ENCODE assay signal across 1 cellular context in the genomic region with DNA sequence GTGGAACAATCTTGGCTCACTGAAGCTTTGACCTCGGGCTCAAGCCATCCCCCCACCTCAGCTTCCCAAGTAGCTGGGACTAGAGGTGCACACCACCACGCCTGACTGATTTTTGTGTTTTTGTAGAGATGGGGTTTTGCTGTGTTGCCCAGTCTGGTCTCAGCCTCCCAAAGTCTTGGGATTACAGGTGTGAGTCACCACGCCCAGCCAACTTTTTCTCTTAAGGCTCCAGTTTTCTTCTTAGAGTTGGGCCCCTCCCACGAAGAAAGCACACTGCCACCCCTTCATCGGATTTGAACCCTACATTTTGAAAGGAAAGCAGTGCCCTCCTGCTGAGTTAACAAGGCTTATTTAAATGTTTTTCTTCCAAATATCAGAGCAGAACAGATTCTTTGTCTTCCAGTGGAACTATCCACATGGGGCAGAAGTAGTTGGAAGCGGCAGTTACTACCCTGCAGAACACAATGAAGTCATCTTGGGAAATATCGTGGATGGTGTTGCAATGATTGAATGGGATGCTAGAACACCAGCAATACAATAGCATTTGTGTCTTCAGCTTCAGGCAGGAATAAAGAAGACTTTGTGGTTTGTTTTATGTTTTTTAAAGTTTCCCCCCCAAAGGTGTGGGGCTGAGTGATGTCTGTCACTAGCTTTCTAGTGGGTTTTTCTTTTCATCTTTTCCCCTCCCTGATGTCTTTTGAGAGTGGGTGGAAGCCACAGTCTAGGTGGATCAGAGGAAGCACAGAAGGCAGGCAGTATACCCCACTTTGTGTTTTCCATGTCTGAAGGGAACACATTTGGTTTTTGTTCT.
TF ChIP-seq lines count a peak whose summit lies in the region.

No MANE protein-coding gene starts in this region.

TF ChIP-seq in HepG2, 621 proteins besides CTCF, POLR2A, EP300 and RAD21 (continues in another document):
- TF ChIP-seq ASH2L (IDR thresholded peaks at IDR 0.05; ENCODE audit: insufficient read length, low read depth, low read length) (peak; percentile 21), IRF2 (CRISPR knock-in tag; IDR thresholded peaks at IDR 0.05) (peak; percentile 37; the same call in 1 of the 2 replicates), GATAD2A (CRISPR knock-in tag; IDR thresholded peaks at IDR 0.05) (peak; percentile 85), FOXA1 (IDR thresholded peaks at IDR 0.05) (no peak), FOXA1 (CRISPR knock-in tag; IDR thresholded peaks at IDR 0.05) (0 out of 2 replicates have a peak, but pooled peaks have one; percentile 9), ATF3 (CRISPR knock-in tag; IDR thresholded peaks at IDR 0.05) (0 out of 2 replicates have a peak, but pooled peaks have one; percentile 27), NCOA2 (CRISPR knock-in tag; IDR thresholded peaks at IDR 0.05) (peak; percentile 68), SSRP1 (CRISPR knock-in tag; IDR thresholded peaks at IDR 0.05) (0 out of 2 replicates have a peak, but pooled peaks have one; percentile 24), ZGPAT (CRISPR knock-in tag; IDR thresholded peaks at IDR 0.05) (peak; percentile 28; the same call in 1 of the 2 replicates), CAMTA2 (CRISPR knock-in tag; IDR thresholded peaks at IDR 0.05; ENCODE audit: borderline replicate concordance) (no peak), RXRB (CRISPR knock-in tag; IDR thresholded peaks at IDR 0.05; ENCODE audit: borderline replicate concordance) (peak; percentile 29; the same call in 1 of the 2 replicates), IRF1 (CRISPR knock-in tag; IDR thresholded peaks at IDR 0.05; ENCODE audit: low read depth) (no peak), ZNF672 (CRISPR knock-in tag; IDR thresholded peaks at IDR 0.05) (no peak), SMAD1 (CRISPR knock-in tag; IDR thresholded peaks at IDR 0.05; ENCODE audit: borderline replicate concordance, low read depth) (no peak), BCL6 (CRISPR knock-in tag; IDR thresholded peaks at IDR 0.05) (peak; percentile 74), CEBPB (IDR thresholded peaks at IDR 0.05; ENCODE audit: borderline replicate concordance, low read depth, low read length) (peak; percentile 98), SAP130 (CRISPR knock-in tag; IDR thresholded peaks at IDR 0.05; ENCODE audit: low read depth) (peak; percentile 45; the same call in 1 of the 2 replicates), CBFB (CRISPR knock-in tag; IDR thresholded peaks at IDR 0.05) (0 out of 2 replicates have a peak, but pooled peaks have one; percentile 39), KLF12 (CRISPR knock-in tag; IDR thresholded peaks at IDR 0.05; ENCODE audit: borderline replicate concordance) (no peak), CEBPG (CRISPR knock-in tag; IDR thresholded peaks at IDR 0.05) (peak; percentile 96), HNRNPUL1 (IDR thresholded peaks at IDR 0.05; ENCODE audit: low read depth, low read length) (no peak), TGIF2 (CRISPR knock-in tag; IDR thresholded peaks at IDR 0.05) (0 out of 2 replicates have a peak, but pooled peaks have one; percentile 11), POGZ (CRISPR knock-in tag; IDR thresholded peaks at IDR 0.05) (no peak), TCF7L2 (IDR thresholded peaks at IDR 0.05; ENCODE audit: low read depth, low read length) (peak; percentile 39; the same call in 1 of the 2 replicates), ZNF644 (CRISPR knock-in tag; IDR thresholded peaks at IDR 0.05; ENCODE audit: low read depth) (peak; percentile 37; the same call in 1 of the 2 replicates), SMC3 (IDR thresholded peaks at IDR 0.05; ENCODE audit: low read length) (0 out of 2 replicates have a peak, but pooled peaks have one; percentile 28), SKI (IDR thresholded peaks at IDR 0.05; ENCODE audit: partially characterized antibody) (peak; percentile 11), KLF11 (CRISPR knock-in tag; IDR thresholded peaks at IDR 0.05) (no peak), HDAC1 (CRISPR knock-in tag; IDR thresholded peaks at IDR 0.05) (peak; percentile 44; the same call in 1 of the 2 replicates), ZNF543 (CRISPR knock-in tag; IDR thresholded peaks at IDR 0.05) (no peak), CREM (IDR thresholded peaks at IDR 0.05) (peak; percentile 64; the same call in 1 of the 2 replicates), CREM (CRISPR knock-in tag; IDR thresholded peaks at IDR 0.05) (no peak), MEIS2 (CRISPR knock-in tag; IDR thresholded peaks at IDR 0.05) (no peak), LCORL (IDR thresholded peaks at IDR 0.05) (no peak), LCORL (CRISPR knock-in tag; IDR thresholded peaks at IDR 0.05) (no peak), HDAC2 (CRISPR knock-in tag; IDR thresholded peaks at IDR 0.05) (0 out of 2 replicates have a peak, but pooled peaks have one; percentile 24), SIN3A (IDR thresholded peaks at IDR 0.05; ENCODE audit: borderline replicate concordance, low read depth, low read length) (0 out of 2 replicates have a peak, but pooled peaks have one; percentile 30), FOSL2 (CRISPR knock-in tag; IDR thresholded peaks at IDR 0.05) (peak; percentile 66), NR2F6 (IDR thresholded peaks at IDR 0.05) (0 out of 2 replicates have a peak, but pooled peaks have one; percentile 26), NR2F6 (CRISPR knock-in tag; IDR thresholded peaks at IDR 0.05) (no peak), PBX3 (CRISPR knock-in tag; IDR thresholded peaks at IDR 0.05; ENCODE audit: borderline replicate concordance) (no peak), SOX6 (IDR thresholded peaks at IDR 0.05) (no peak), SOX6 (CRISPR knock-in tag; IDR thresholded peaks at IDR 0.05) (peak; percentile 91), NFKBIZ (CRISPR knock-in tag; IDR thresholded peaks at IDR 0.05) (peak; percentile 38; the same call in 1 of the 2 replicates), SOX13 (IDR thresholded peaks at IDR 0.05) (peak; percentile 86), SOX13 (CRISPR knock-in tag; conservative IDR thresholded peaks at IDR 0.05 in 1 of 2, IDR thresholded peaks at IDR 0.05 in 1 of 2) (peak in 1 of 2 experiments; percentile 98; a peak in 2 of 4 replicates), HMG20A (CRISPR knock-in tag; IDR thresholded peaks at IDR 0.05; ENCODE audit: borderline replicate concordance) (peak; percentile 75), SP5 (CRISPR knock-in tag; IDR thresholded peaks at IDR 0.05; ENCODE audit: borderline replicate concordance, low read depth) (peak; percentile 14; the same call in 1 of the 2 replicates)
- TF ChIP-seq, protein P1, sequence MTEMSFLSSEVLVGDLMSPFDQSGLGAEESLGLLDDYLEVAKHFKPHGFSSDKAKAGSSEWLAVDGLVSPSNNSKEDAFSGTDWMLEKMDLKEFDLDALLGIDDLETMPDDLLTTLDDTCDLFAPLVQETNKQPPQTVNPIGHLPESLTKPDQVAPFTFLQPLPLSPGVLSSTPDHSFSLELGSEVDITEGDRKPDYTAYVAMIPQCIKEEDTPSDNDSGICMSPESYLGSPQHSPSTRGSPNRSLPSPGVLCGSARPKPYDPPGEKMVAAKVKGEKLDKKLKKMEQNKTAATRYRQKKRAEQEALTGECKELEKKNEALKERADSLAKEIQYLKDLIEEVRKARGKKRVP (CRISPR knock-in tag; IDR thresholded peaks at IDR 0.05), result peak in 1 of 2 experiments; percentile 48; a peak in 1 of 4 replicates
- TF ChIP-seq, protein P2, sequence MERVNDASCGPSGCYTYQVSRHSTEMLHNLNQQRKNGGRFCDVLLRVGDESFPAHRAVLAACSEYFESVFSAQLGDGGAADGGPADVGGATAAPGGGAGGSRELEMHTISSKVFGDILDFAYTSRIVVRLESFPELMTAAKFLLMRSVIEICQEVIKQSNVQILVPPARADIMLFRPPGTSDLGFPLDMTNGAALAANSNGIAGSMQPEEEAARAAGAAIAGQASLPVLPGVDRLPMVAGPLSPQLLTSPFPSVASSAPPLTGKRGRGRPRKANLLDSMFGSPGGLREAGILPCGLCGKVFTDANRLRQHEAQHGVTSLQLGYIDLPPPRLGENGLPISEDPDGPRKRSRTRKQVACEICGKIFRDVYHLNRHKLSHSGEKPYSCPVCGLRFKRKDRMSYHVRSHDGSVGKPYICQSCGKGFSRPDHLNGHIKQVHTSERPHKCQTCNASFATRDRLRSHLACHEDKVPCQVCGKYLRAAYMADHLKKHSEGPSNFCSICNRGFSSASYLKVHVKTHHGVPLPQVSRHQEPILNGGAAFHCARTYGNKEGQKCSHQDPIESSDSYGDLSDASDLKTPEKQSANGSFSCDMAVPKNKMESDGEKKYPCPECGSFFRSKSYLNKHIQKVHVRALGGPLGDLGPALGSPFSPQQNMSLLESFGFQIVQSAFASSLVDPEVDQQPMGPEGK (CRISPR knock-in tag; IDR thresholded peaks at IDR 0.05), result peak; percentile 70
- TF ChIP-seq, protein P3, sequence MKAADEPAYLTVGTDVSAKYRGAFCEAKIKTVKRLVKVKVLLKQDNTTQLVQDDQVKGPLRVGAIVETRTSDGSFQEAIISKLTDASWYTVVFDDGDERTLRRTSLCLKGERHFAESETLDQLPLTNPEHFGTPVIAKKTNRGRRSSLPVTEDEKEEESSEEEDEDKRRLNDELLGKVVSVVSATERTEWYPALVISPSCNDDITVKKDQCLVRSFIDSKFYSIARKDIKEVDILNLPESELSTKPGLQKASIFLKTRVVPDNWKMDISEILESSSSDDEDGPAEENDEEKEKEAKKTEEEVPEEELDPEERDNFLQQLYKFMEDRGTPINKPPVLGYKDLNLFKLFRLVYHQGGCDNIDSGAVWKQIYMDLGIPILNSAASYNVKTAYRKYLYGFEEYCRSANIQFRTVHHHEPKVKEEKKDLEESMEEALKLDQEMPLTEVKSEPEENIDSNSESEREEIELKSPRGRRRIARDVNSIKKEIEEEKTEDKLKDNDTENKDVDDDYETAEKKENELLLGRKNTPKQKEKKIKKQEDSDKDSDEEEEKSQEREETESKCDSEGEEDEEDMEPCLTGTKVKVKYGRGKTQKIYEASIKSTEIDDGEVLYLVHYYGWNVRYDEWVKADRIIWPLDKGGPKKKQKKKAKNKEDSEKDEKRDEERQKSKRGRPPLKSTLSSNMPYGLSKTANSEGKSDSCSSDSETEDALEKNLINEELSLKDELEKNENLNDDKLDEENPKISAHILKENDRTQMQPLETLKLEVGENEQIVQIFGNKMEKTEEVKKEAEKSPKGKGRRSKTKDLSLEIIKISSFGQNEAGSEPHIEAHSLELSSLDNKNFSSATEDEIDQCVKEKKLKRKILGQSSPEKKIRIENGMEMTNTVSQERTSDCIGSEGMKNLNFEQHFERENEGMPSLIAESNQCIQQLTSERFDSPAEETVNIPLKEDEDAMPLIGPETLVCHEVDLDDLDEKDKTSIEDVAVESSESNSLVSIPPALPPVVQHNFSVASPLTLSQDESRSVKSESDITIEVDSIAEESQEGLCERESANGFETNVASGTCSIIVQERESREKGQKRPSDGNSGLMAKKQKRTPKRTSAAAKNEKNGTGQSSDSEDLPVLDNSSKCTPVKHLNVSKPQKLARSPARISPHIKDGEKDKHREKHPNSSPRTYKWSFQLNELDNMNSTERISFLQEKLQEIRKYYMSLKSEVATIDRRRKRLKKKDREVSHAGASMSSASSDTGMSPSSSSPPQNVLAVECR (CRISPR knock-in tag; IDR thresholded peaks at IDR 0.05; ENCODE audit: borderline replicate concordance), result peak; percentile 29; the same call in 1 of the 2 replicates
- TF ChIP-seq, protein P4, sequence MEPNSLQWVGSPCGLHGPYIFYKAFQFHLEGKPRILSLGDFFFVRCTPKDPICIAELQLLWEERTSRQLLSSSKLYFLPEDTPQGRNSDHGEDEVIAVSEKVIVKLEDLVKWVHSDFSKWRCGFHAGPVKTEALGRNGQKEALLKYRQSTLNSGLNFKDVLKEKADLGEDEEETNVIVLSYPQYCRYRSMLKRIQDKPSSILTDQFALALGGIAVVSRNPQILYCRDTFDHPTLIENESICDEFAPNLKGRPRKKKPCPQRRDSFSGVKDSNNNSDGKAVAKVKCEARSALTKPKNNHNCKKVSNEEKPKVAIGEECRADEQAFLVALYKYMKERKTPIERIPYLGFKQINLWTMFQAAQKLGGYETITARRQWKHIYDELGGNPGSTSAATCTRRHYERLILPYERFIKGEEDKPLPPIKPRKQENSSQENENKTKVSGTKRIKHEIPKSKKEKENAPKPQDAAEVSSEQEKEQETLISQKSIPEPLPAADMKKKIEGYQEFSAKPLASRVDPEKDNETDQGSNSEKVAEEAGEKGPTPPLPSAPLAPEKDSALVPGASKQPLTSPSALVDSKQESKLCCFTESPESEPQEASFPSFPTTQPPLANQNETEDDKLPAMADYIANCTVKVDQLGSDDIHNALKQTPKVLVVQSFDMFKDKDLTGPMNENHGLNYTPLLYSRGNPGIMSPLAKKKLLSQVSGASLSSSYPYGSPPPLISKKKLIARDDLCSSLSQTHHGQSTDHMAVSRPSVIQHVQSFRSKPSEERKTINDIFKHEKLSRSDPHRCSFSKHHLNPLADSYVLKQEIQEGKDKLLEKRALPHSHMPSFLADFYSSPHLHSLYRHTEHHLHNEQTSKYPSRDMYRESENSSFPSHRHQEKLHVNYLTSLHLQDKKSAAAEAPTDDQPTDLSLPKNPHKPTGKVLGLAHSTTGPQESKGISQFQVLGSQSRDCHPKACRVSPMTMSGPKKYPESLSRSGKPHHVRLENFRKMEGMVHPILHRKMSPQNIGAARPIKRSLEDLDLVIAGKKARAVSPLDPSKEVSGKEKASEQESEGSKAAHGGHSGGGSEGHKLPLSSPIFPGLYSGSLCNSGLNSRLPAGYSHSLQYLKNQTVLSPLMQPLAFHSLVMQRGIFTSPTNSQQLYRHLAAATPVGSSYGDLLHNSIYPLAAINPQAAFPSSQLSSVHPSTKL (CRISPR knock-in tag; IDR thresholded peaks at IDR 0.05), result peak; percentile 70
